Comparison of ENCODE assay signal across 15 cellular contexts in the genomic region with DNA sequence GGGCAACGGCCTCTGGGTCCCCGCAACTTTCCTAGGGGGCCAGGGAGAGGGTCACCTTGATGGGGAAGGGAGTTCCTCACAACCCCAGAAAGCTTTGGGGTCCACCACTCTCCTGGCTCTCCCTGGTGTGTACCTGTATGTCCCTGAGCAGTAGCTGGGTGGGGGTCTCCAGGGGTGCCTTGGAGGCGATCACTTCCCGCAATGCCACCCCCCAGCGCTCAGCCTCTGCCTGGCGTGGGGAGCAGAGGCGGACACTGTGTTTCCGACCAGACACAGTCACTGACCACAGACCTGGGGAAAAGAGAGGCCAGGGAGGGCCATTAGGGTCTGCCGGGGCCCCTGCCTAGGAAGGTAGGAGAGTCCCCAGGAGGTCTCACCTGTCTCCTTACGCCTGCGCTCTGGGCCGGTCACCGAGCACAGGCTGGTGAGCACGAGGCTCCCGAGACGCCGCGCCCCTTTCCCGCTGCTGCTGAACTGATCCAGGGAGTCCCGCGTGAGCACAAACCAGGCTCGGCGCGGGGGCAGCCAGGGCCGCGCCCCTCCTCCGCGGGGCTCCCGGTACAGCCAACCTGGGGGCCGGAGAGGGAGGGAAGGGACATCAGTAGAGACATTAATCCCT. TPM values are rescaled to one million over a fixed set of nuclear protein-coding genes. Genes with fewer than 3 reads are reported as not detected.
A peak's percentile ranks its signal among the peaks of the same experiment; 100 is the strongest.
DNase-seq lines count a peak whose midpoint lies in the region; ATAC-seq, FAIRE-seq and TF ChIP-seq lines count a peak whose summit lies in the region.
"Had no signal": no experiment of that assay in that cellular context is flagged by ENCODE, and none has a peak within 500 bp of the region (broad histone marks: within the 10 kb centered on the region; RNA-seq: fewer than 3 reads in every experiment).

No MANE protein-coding gene starts in this region.

- WGBS in stomach, 5 donors = 49 to 63% (median 50%) methylated on average over 20 to 30 of the region's 30 CpGs

- no peaks in the 10 kb centered on the region for H3K9me3 ChIP-seq in astrocyte (ENCODE audit: insufficient read depth, low read depth, low read length)
- H3K9me3 ChIP-seq in iPS-18c (ENCODE audit: control insufficient read depth, insufficient read depth, low read length) = no peaks in the 10 kb centered on the region
- no peaks in the 10 kb centered on the region for H3K9me3 ChIP-seq in stomach

- H2AFZ ChIP-seq in astrocyte (ENCODE audit: low read depth, low read length) = peak overlapping the region; percentile 41

- no peak for FAIRE-seq in astrocyte (lab: Jason Lieb, UNC)

- H3K27me3 Mint-ChIP-seq in astrocyte (ENCODE audit: low read depth, unreplicated experiment) = peaks cover 6% of the 10 kb centered on the region

- TF ChIP-seq CTCF in GM12865 (IDR thresholded peaks at IDR 0.05; ENCODE audit: insufficient read depth, low read depth, low read length, missing control alignments) (no peak), astrocyte (IDR thresholded peaks at IDR 0.05; ENCODE audit: insufficient read depth, low read depth, low read length) (no peak), stomach (IDR thresholded peaks at IDR 0.05) (no peak)

- H3K4me3 Mint-ChIP-seq in astrocyte (ENCODE audit: unreplicated experiment) = no peak overlapping the region
- H3K4me3 Mint-ChIP-seq: activated CD8-positive, alpha-beta T cell treated with anti-CD3 and anti-CD28 coated beads for 36 hours had no signal

- peaks cover 20% of the 10 kb centered on the region for H3K36me3 Mint-ChIP-seq in astrocyte (ENCODE audit: low read depth, unreplicated experiment)
- H3K36me3 Mint-ChIP-seq: activated naive CD4-positive, alpha-beta T cell treated with anti-CD3 and anti-CD28 coated beads, Interleukin-2, amount 50 U/mL, for 24 hours had no signal

- no peak for ATAC-seq in HG02885 (IDR thresholded peaks at IDR 0.05; ENCODE audit: poor library complexity, unreplicated experiment)
- ATAC-seq: activated CD8-positive, alpha-beta T cell treated with anti-CD3 and anti-CD28 coated beads for 36 hours; PC-3 had no signal

- H3K4me1 Mint-ChIP-seq in astrocyte (ENCODE audit: low read depth, unreplicated experiment) = peaks cover 7% of the 10 kb centered on the region

- TF ChIP-seq EP300 in stomach (IDR thresholded peaks at IDR 0.05) = no peak

- no peaks in the 10 kb centered on the region for H3K27me3 ChIP-seq in astrocyte (ENCODE audit: insufficient read depth, low read length)
- peaks cover 0 to 54% (median 0%) of the 10 kb centered on the region in 3 donors for H3K27me3 ChIP-seq in stomach

- intact Hi-C loops in stomach (cut with DNase I; ENCODE audit: low total_unique reads) = no loop called here

- no peaks in the 10 kb centered on the region for H3K9me3 Mint-ChIP-seq in astrocyte (ENCODE audit: unreplicated experiment)
- H3K9me3 Mint-ChIP-seq: activated CD8-positive, alpha-beta T cell treated with anti-CD3 and anti-CD28 coated beads for 36 hours; activated naive CD4-positive, alpha-beta T cell treated with anti-CD3 and anti-CD28 coated beads, Interleukin-2, amount 50 U/mL, for 24 hours; HFFc6 had no signal

- peak overlapping the region; percentile 96 for H3K4me3 ChIP-seq in GM12865 (ENCODE audit: low read depth, low read length)
- H3K4me3 ChIP-seq in astrocyte (ENCODE audit: insufficient read depth, low read depth, low read length) = no peak overlapping the region
- peak overlapping the region; percentile 28; the same call in 1 of the 2 replicates for H3K4me3 ChIP-seq in iPS-18c (ENCODE audit: insufficient read depth, low read depth, low read length)
- peak overlapping the region; percentile 85 to 96 (median 90) for H3K4me3 ChIP-seq in stomach

- DNase-seq in GM12865 (ENCODE audit: low read depth) (no peak), astrocyte (ENCODE audit: low read depth) (no peak), stomach (no peak), SW480 (ENCODE audit: low spot score) (no peak), A172 (ENCODE audit: low spot score) (no peak), NOMO-1 (lab: John Stamatoyannopoulos, UW; ENCODE audit: unreplicated experiment in 2 of 2) (no peak)
- DNase-seq: HFFc6, KG1, NCI-H2171, PC-3, T-helper 2 cell had no signal

- no peak for TF ChIP-seq POLR2A in stomach (IDR thresholded peaks at IDR 0.05)

- peaks cover 35% of the 10 kb centered on the region for H3K4me1 ChIP-seq in astrocyte (ENCODE audit: insufficient read depth, low read length)
- H3K4me1 ChIP-seq in stomach = peaks cover 43 to 86% (median 73%) of the 10 kb centered on the region in 4 donors

- no peak overlapping the region for H3K9ac ChIP-seq in astrocyte (ENCODE audit: low read length)

- H4K20me1 ChIP-seq in astrocyte (ENCODE audit: insufficient read depth, low read length) = peaks cover 65% of the 10 kb centered on the region

- no peak overlapping the region for H3K27ac Mint-ChIP-seq in astrocyte (ENCODE audit: unreplicated experiment)
- H3K27ac Mint-ChIP-seq: activated CD8-positive, alpha-beta T cell treated with anti-CD3 and anti-CD28 coated beads for 36 hours; activated naive CD4-positive, alpha-beta T cell treated with anti-CD3 and anti-CD28 coated beads, Interleukin-2, amount 50 U/mL, for 24 hours had no signal

- peak overlapping the region; percentile 90 for H3K4me2 ChIP-seq in astrocyte (ENCODE audit: low read length)

- H3K36me3 ChIP-seq in astrocyte (ENCODE audit: insufficient read depth, low read length) = peaks cover 3% of the 10 kb centered on the region
- peaks cover 44 to 54% (median 53%) of the 10 kb centered on the region in 4 donors for H3K36me3 ChIP-seq in stomach

- H3K79me2 ChIP-seq in astrocyte (ENCODE audit: insufficient read depth, low read length) = peaks cover 23% of the 10 kb centered on the region

- H3K27ac ChIP-seq in astrocyte (ENCODE audit: low read depth, low read length) = no peak overlapping the region
- peak overlapping the region; percentile 9 to 99 (median 96) for H3K27ac ChIP-seq in stomach

RNA-seq across cellular contexts. Expression of a gene that starts 3.4 kb away (rescaled TPM):
- total RNA-seq in astrocyte (14.1 and 14.5 TPM in 2 replicates), stomach (10 to 100 TPM; 16.5 to 96.0 (median 28.0) TPM)
- 10 to 100 TPM; 19.1 to 74.4 (median 52.9) TPM for polyA plus RNA-seq in stomach
- 32.8 and 37.0 TPM in 2 replicates for total RNA-seq in A172 (2014; rRNA removed; shearing (Covaris generic))

RNA-seq across cellular contexts. Expression of a gene that starts 8.3 kb away (rescaled TPM):
- 0.65 and 0.84 TPM in 2 replicates for total RNA-seq in astrocyte
- total RNA-seq in stomach = 10 to 100 TPM in 1 of 5 donors, 1 to 10 TPM in 3, not detected in 1; 1.7 to 11.7 (median 7.0) TPM
- polyA plus RNA-seq in stomach = 1 to 10 TPM in 1 of 3 donors, under 1 TPM in 2; 0.55 to 1.4 (median 0.56) TPM
- total RNA-seq in A172 (2014; rRNA removed; shearing (Covaris generic)) = 2.7 and 3.6 TPM in 2 replicates
- total RNA-seq: activated CD8-positive, alpha-beta T cell treated with anti-CD3 and anti-CD28 coated beads for 36 hours had no signal

RNA-seq across cellular contexts. Expression of a gene that starts 9.0 kb away (rescaled TPM):
- total RNA-seq in astrocyte = 11.4 and 16.4 TPM in 2 replicates
- 10 to 100 TPM in 2 of 5 donors, 1 to 10 TPM in 3; 6.7 to 13.3 (median 9.0) TPM for total RNA-seq in stomach
- polyA plus RNA-seq in stomach = 1 to 10 TPM in 2 of 3 donors, under 1 TPM in 1; 0.76 to 2.7 (median 2.6) TPM
- 19.2 and 20.8 TPM in 2 replicates for total RNA-seq in A172 (2014; rRNA removed; shearing (Covaris generic))

RNA-seq across cellular contexts. Expression of a gene that starts 14.3 kb away (rescaled TPM):
- total RNA-seq in astrocyte = 14.4 and 16.6 TPM in 2 replicates
- 100 to 1,000 TPM in 2 of 5 donors, 10 to 100 TPM in 2, 1 to 10 TPM in 1; 4.3 to 181 (median 15.8) TPM for total RNA-seq in stomach
- polyA plus RNA-seq in stomach = 10 to 100 TPM; 13.3 to 17.1 (median 15.9) TPM
- 21.8 and 34.1 TPM in 2 replicates for total RNA-seq in A172 (2014; rRNA removed; shearing (Covaris generic))
